11 cellular contexts compared by ENCODE assay signal in genomic region chr7:140641532-140642191, GRCh38. TPM values are rescaled to one million over a fixed set of nuclear protein-coding genes. Genes with fewer than 3 reads are reported as not detected.
DNase-seq lines count a peak whose midpoint lies in the region; ATAC-seq and TF ChIP-seq lines count a peak whose summit lies in the region.
"Had no signal": no experiment of that assay in that cellular context is flagged by ENCODE, and none has a peak within 500 bp of the region (broad histone marks: within the 10 kb centered on the region; RNA-seq: fewer than 3 reads in every experiment).

No MANE protein-coding gene starts in this region.

- ATAC-seq in GM18868 (IDR thresholded peaks at IDR 0.05; ENCODE audit: unreplicated experiment) = no peak

- peaks cover 54 to 58% of the 10 kb centered on the region in 2 donors for H3K27me3 Mint-ChIP-seq in CD8-positive, alpha-beta memory T cell
- no peaks in the 10 kb centered on the region for H3K27me3 Mint-ChIP-seq in osteocyte (ENCODE audit: unreplicated experiment)

- no peaks in the 10 kb centered on the region for H3K36me3 ChIP-seq in CD8-positive, alpha-beta memory T cell (ENCODE audit: insufficient read depth, low read length)
- H3K36me3 ChIP-seq in SJSA1 = peaks cover 4% of the 10 kb centered on the region; the same call in 1 of the 2 replicates

- CTCF ChIA-PET in CD8-positive, alpha-beta memory T cell (lab: Charles Lee) = interaction anchor here (1.0 kb wide), 1 partner anchor 15 kb away, joined by 3 read pairs; no protein-coding TSS in a partner anchor
- CTCF ChIA-PET in RWPE1 (lab: Yijun Ruan, JAX) = interaction anchor here (1.0 to 1.2 kb wide), 2 partner anchors 124 kb away, joined by 3 to 5 read pairs; no protein-coding TSS in a partner anchor

- H3K4me3 ChIP-seq in CD8-positive, alpha-beta memory T cell (ENCODE audit: low read length) = no peak overlapping the region
- peak overlapping the region; percentile 73; the same call in 1 of the 2 replicates for H3K4me3 ChIP-seq in SJSA1
- H3K4me3 ChIP-seq in fibroblast of villous mesenchyme (ENCODE audit: low read depth, low read length) = peak overlapping the region; percentile 54

- no peak for TF ChIP-seq CTCF in fibroblast of villous mesenchyme (IDR thresholded peaks at IDR 0.05; ENCODE audit: insufficient read depth, low read depth, low read length)
- no peak for TF ChIP-seq CTCF in osteocyte (IDR thresholded peaks at IDR 0.05)
- TF ChIP-seq CTCF in RWPE1 (conservative IDR thresholded peaks at IDR 0.05; ENCODE audit: low read depth) = no peak

- peak overlapping the region; percentile 34 to 84 (median 48) for H3K4me3 Mint-ChIP-seq in CD8-positive, alpha-beta memory T cell
- H3K4me3 Mint-ChIP-seq in osteocyte (ENCODE audit: unreplicated experiment) = peak overlapping the region; percentile 58

- no peaks in the 10 kb centered on the region for H3K9me3 ChIP-seq in CD8-positive, alpha-beta memory T cell (ENCODE audit: low read length)
- no peaks in the 10 kb centered on the region for H3K9me3 ChIP-seq in SJSA1 (replicated peaks)

- no peak overlapping the region for H3K27ac ChIP-seq in CD8-positive, alpha-beta memory T cell (ENCODE audit: low read depth, low read length)
- H3K27ac ChIP-seq in SJSA1 = no peak overlapping the region
- H3K27ac ChIP-seq in RWPE1 = no peak overlapping the region

- H3K27ac Mint-ChIP-seq in CD8-positive, alpha-beta memory T cell = peak overlapping the region in 1 of 8 donors; percentile 5
- peak overlapping the region; percentile 86 for H3K27ac Mint-ChIP-seq in osteocyte (ENCODE audit: unreplicated experiment)
- H3K27ac Mint-ChIP-seq: activated naive CD4-positive, alpha-beta T cell treated with anti-CD3 and anti-CD28 coated beads, Interleukin-2, amount 50 U/mL, for 72 hours had no signal

- peaks cover 12 to 25% (median 15%) of the 10 kb centered on the region in 3 donors for H3K4me1 Mint-ChIP-seq in CD8-positive, alpha-beta memory T cell
- H3K4me1 Mint-ChIP-seq in osteocyte (ENCODE audit: unreplicated experiment) = peaks cover 40% of the 10 kb centered on the region

- peaks cover 39% of the 10 kb centered on the region for H3K27me3 ChIP-seq in CD8-positive, alpha-beta memory T cell (ENCODE audit: insufficient read depth, low read length, poor library complexity, severe bottlenecking)
- H3K27me3 ChIP-seq in SJSA1 (replicated peaks) = no peaks in the 10 kb centered on the region

- H3K9me3 Mint-ChIP-seq in CD8-positive, alpha-beta memory T cell = no peaks in the 10 kb centered on the region
- H3K9me3 Mint-ChIP-seq in osteocyte (ENCODE audit: unreplicated experiment) = no peaks in the 10 kb centered on the region
- H3K9me3 Mint-ChIP-seq: activated naive CD4-positive, alpha-beta T cell treated with anti-CD3 and anti-CD28 coated beads, Interleukin-2, amount 50 U/mL, for 72 hours had no signal

- POLR2A ChIA-PET in CD8-positive, alpha-beta memory T cell (lab: Charles Lee) = interaction anchor here (0.7 kb wide), 1 partner anchor 128 kb away, joined by 4 read pairs; no protein-coding TSS in a partner anchor
- POLR2A ChIA-PET in RWPE1 (lab: Yijun Ruan, JAX; ENCODE audit: low non-redundant PET) = no interaction called here

- peaks cover 0 to 3% (median 0%) of the 10 kb centered on the region in 3 donors for H3K36me3 Mint-ChIP-seq in CD8-positive, alpha-beta memory T cell
- peaks cover 5% of the 10 kb centered on the region for H3K36me3 Mint-ChIP-seq in osteocyte (ENCODE audit: unreplicated experiment)

- DNase-seq in CD8-positive, alpha-beta memory T cell = no peak
- DNase-seq in SJSA1 (ENCODE audit: low read depth in 1 of 2, low spot score in 2 of 2) (no peak), fibroblast of villous mesenchyme (ENCODE audit: low read depth) (no peak), osteocyte (ENCODE audit: extremely low spot score, unreplicated experiment) (no peak), RWPE1 (ENCODE audit: low spot score) (no peak), NCI-H2081 (lab: John Stamatoyannopoulos, UW) (no peak), hypothalamus (lab: John Stamatoyannopoulos, UW) (no peak)
- DNase-seq: NCI-H1694 treated with DMSO at 0.1 percent for 48 hours had no signal

- H3K4me1 ChIP-seq in CD8-positive, alpha-beta memory T cell (ENCODE audit: insufficient read depth, low read length) = peaks cover 8% of the 10 kb centered on the region
- H3K4me1 ChIP-seq in SJSA1 (replicated peaks) = peaks cover 42% of the 10 kb centered on the region

RNA-seq across cellular contexts. Expression of gene DENND2A, which starts 1.0 kb away (rescaled TPM):
- total RNA-seq in CD8-positive, alpha-beta memory T cell = not detected
- polyA plus RNA-seq in CD8-positive, alpha-beta memory T cell = not detected
- 10.2 and 30.0 TPM in 2 replicates for total RNA-seq in SJSA1 (2014; rRNA removed; shearing (Covaris generic))
- total RNA-seq in fibroblast of villous mesenchyme = 25.5 and 26.7 TPM in 2 replicates
- 53.3 and 56.6 TPM in 2 replicates for total RNA-seq in osteocyte
- total RNA-seq: activated naive CD4-positive, alpha-beta T cell treated with anti-CD3 and anti-CD28 coated beads, Interleukin-2, amount 50 U/mL, for 72 hours; T-helper 1 cell treated with Interleukin-12 subunit alpha and Interleukin-12 subunit beta and Interleukin-4 antibody, amounts not matched to agents 30 ng/mL and 1 ng/mL, for 36 hours had no signal

RNA-seq across cellular contexts. Expression of gene ADCK2, which starts 31.1 kb away (rescaled TPM):
- total RNA-seq in CD8-positive, alpha-beta memory T cell = 10 to 100 TPM; 34.2 to 34.5 TPM
- polyA plus RNA-seq in CD8-positive, alpha-beta memory T cell = 32.5 TPM
- 9.6 and 13.6 TPM in 2 replicates for total RNA-seq in SJSA1 (2014; rRNA removed; shearing (Covaris generic))
- total RNA-seq in fibroblast of villous mesenchyme (12.9 and 20.3 TPM in 2 replicates), osteocyte (25.7 and 26.1 TPM in 2 replicates)

RNA-seq across cellular contexts. Expression of gene NDUFB2, which starts 54.8 kb away (rescaled TPM):
- 100 to 1,000 TPM; 209 to 231 TPM for total RNA-seq in CD8-positive, alpha-beta memory T cell
- polyA plus RNA-seq in CD8-positive, alpha-beta memory T cell = 464 TPM
- 523 and 538 TPM in 2 replicates for total RNA-seq in SJSA1 (2014; rRNA removed; shearing (Covaris generic))
- total RNA-seq in fibroblast of villous mesenchyme = 71.8 and 91.1 TPM in 2 replicates
- 177 and 184 TPM in 2 replicates for total RNA-seq in osteocyte

Comparison
In these comparisons a context has a peak if more than half of its experiments do, and no peak if none do; other contexts are left out.
1. RNA of gene DENND2A, which starts 1.0 kb away (total RNA-seq): 53.3 to 56.6 TPM in osteocyte, 25.5 to 26.7 TPM in fibroblast of villous mesenchyme and 10.2 to 30.0 TPM in SJSA1; not detected in CD8-positive, alpha-beta memory T cell; every median in the first group is over 10 times any median in the second.